8 cellular contexts compared by ENCODE assay signal in the genomic region with DNA sequence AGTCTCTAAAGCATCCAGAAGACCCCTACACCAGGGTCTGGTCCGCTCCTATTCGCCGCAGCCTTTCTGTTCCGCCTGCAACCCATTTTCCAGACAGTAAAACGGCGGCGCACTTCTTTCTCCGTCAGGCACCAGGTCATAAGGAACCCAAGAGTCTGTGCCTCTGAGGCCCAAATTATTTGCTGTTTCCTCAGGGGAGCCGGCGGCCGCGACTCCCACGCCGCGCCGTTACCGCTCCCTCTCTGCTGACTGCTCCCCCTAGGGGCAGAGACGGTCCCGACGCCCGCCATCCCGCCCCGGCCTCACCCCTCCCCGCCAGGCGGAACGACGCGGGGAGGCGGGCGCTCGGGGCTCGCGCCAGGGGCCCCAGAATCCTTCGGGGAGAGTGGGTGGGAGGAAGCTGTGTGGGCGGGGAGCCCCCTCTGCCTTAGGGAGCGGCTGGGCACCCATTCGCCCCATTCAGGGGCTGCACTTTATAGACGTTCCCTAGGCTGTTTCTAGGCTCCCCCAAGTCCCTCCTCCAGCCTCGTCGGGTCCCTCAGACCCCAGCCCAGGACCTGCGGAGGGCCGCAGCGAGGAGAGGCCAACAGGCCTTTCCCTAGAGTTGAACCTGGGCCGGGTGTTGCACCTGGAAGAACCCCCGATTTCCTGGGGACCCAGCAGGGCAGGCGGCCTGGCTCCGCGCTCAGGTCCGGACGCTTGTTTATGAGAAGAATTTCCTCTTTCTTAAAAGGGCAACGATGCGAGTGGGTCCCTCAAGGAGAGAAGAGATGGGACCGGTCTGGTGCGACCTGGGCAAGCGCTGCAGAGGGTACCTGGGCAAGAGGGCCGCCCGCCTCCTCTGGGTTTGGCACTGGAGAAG. TPM values are rescaled to one million over a fixed set of nuclear protein-coding genes. Genes with fewer than 3 reads are reported as not detected.
A peak's percentile ranks its signal among the peaks of the same experiment; 100 is the strongest.
DNase-seq lines count a peak whose midpoint lies in the region; ATAC-seq and TF ChIP-seq lines count a peak whose summit lies in the region.

No MANE protein-coding gene starts in this region.

- H3K27me3 Mint-ChIP-seq in CD4-positive, alpha-beta T cell: no peaks in the 10 kb centered on the region
- H3K27me3 Mint-ChIP-seq in activated CD4-positive, alpha-beta memory T cell treated with anti-CD3 and anti-CD28 coated beads for 36 hours: no peaks in the 10 kb centered on the region

- peak; percentile 67 for ATAC-seq in CD4-positive, alpha-beta T cell (ENCODE audit: poor library complexity)
- ATAC-seq in GM19452 (IDR thresholded peaks at IDR 0.05; ENCODE audit: unreplicated experiment) (peak; percentile 49), HG03575 (IDR thresholded peaks at IDR 0.05; ENCODE audit: extremely low read depth, insufficient number of reproducible peaks, low FRiP score, unreplicated experiment) (peak; percentile 30)

- H3K4me3 ChIP-seq in dorsolateral prefrontal cortex: peak overlapping the region; percentile 62 to 99 (median 94)
- H3K4me3 ChIP-seq in lower leg skin (ENCODE audit: low read depth, poor library complexity, severe bottlenecking): peak overlapping the region; percentile 59

- H3K4me3 Mint-ChIP-seq in CD4-positive, alpha-beta T cell: peak overlapping the region; percentile 94
- H3K4me3 Mint-ChIP-seq in activated CD4-positive, alpha-beta memory T cell treated with anti-CD3 and anti-CD28 coated beads for 36 hours: peak overlapping the region; percentile 90

- H3K27ac ChIP-seq in CD4-positive, alpha-beta T cell (ENCODE audit: low read depth, low read length): peak overlapping the region; percentile 93
- H3K27ac ChIP-seq in dorsolateral prefrontal cortex: peak overlapping the region; percentile 91 to 100 (median 99)

- H3K9me3 ChIP-seq in CD4-positive, alpha-beta T cell (ENCODE audit: control insufficient read depth, low read length): no peaks in the 10 kb centered on the region

- no peaks in the 10 kb centered on the region for H3K9me3 Mint-ChIP-seq in CD4-positive, alpha-beta T cell
- no peaks in the 10 kb centered on the region for H3K9me3 Mint-ChIP-seq in activated CD4-positive, alpha-beta memory T cell treated with anti-CD3 and anti-CD28 coated beads for 36 hours

- H3K27me3 ChIP-seq in CD4-positive, alpha-beta T cell (ENCODE audit: control insufficient read depth, insufficient read depth, low read length): no peaks in the 10 kb centered on the region
- peaks cover 0 to 5% (median 0%) of the 10 kb centered on the region in 45 donors for H3K27me3 ChIP-seq in dorsolateral prefrontal cortex

- CTCF ChIA-PET in CD4-positive, alpha-beta T cell (lab: Charles Lee): interaction anchor here (0.6 to 3.2 kb wide), 22 partner anchors 8 to 314 kb away, joined by 3 to 22 read pairs (median 5); a partner anchor contains a TSS
- CTCF ChIA-PET in activated CD4-positive, alpha-beta memory T cell treated with anti-CD3 and anti-CD28 coated beads for 36 hours (lab: Charles Lee): interaction anchor here (0.8 to 1.5 kb wide), 13 partner anchors 9 to 124 kb away, joined by 3 to 10 read pairs (median 4); no protein-coding TSS in a partner anchor

- peaks cover 23% of the 10 kb centered on the region for H3K36me3 Mint-ChIP-seq in CD4-positive, alpha-beta T cell (ENCODE audit: low read depth)
- H3K36me3 Mint-ChIP-seq in activated CD4-positive, alpha-beta memory T cell treated with anti-CD3 and anti-CD28 coated beads for 36 hours: peaks cover 1% of the 10 kb centered on the region

- 1% methylated on average over 48 to 51 of the region's 57 CpGs for WGBS in lower leg skin, 2 donors

- intact Hi-C loops in CD4-positive, alpha-beta T cell (cut with DNase I, micrococcal nuclease): loop anchor here (1.0 to 10.0 kb wide), 12 partner anchors 10 to 781 kb away; a partner anchor contains a TSS
- intact Hi-C loops in activated CD4-positive, alpha-beta memory T cell treated with anti-CD3 and anti-CD28 coated beads for 36 hours (cut with micrococcal nuclease): loop anchor here (1.0 to 5.0 kb wide), 13 partner anchors 10 to 851 kb away; a partner anchor contains a TSS
- intact Hi-C loops in dorsolateral prefrontal cortex (cut with DNase I): loop anchor here (1.0 to 5.0 kb wide), 6 partner anchors 10 to 179 kb away; a partner anchor contains a TSS
- intact Hi-C loops in lower leg skin (cut with DNase I; ENCODE audit: low total_unique reads): loop anchor here (10.0 kb wide), 1 partner anchor 121 kb away; a partner anchor contains a TSS

- DNase-seq in CD4-positive, alpha-beta T cell: peak; percentile 88 to 95 (median 92)
- DNase-seq in NCI-H774 (lab: John Stamatoyannopoulos, UW) (peak; percentile 96), dorsolateral prefrontal cortex (peak; percentile 84 to 96 (median 92)), lower leg skin (ENCODE audit: low spot score in 2 of 2) (peak; percentile 88 to 98)
- DNase-seq in activated CD4-positive, alpha-beta memory T cell treated with anti-CD3 and anti-CD28 coated beads for 36 hours: peak; percentile 96
- peak; percentile 90 for DNase-seq in stimulated activated CD4-positive, alpha-beta T cell treated with anti-CD3 and anti-CD28 coated beads, Interleukin-4, amount 100 ng/mL, for 48 hours (ENCODE audit: low read depth in 2 of 2)

- peak overlapping the region; percentile 99 for H3K27ac Mint-ChIP-seq in CD4-positive, alpha-beta T cell
- H3K27ac Mint-ChIP-seq in activated CD4-positive, alpha-beta memory T cell treated with anti-CD3 and anti-CD28 coated beads for 36 hours: peak overlapping the region; percentile 88

- POLR2A ChIA-PET in CD4-positive, alpha-beta T cell (lab: Charles Lee): interaction anchor here (0.6 to 4.9 kb wide), 22 partner anchors 9 to 992 kb away, joined by 3 to 74 read pairs (median 6); a partner anchor contains a TSS
- POLR2A ChIA-PET in activated CD4-positive, alpha-beta memory T cell treated with anti-CD3 and anti-CD28 coated beads for 36 hours (lab: Charles Lee): interaction anchor here (1.5 kb wide), 1 partner anchor 10 kb away, joined by 5 read pairs; no protein-coding TSS in a partner anchor

- no peak for TF ChIP-seq POLR2A in lower leg skin (IDR thresholded peaks at IDR 0.05)

- H3K4me1 Mint-ChIP-seq in CD4-positive, alpha-beta T cell (ENCODE audit: low read depth): peaks cover 41% of the 10 kb centered on the region
- peaks cover 34% of the 10 kb centered on the region for H3K4me1 Mint-ChIP-seq in activated CD4-positive, alpha-beta memory T cell treated with anti-CD3 and anti-CD28 coated beads for 36 hours (ENCODE audit: low read depth)

- TF ChIP-seq CTCF in CD4-positive, alpha-beta T cell (IDR thresholded peaks at IDR 0.05): peak; percentile 75
- peak; percentile 66 to 98 (median 91) for TF ChIP-seq CTCF in dorsolateral prefrontal cortex (IDR thresholded peaks at IDR 0.05 in 54 of 56, conservative IDR thresholded peaks at IDR 0.05 in 2 of 56; ENCODE audit: low read depth in 1 of 56, partially characterized antibody in 56 of 56)
- peak in 1 of 3 donors; percentile 85 for TF ChIP-seq CTCF in lower leg skin (IDR thresholded peaks at IDR 0.05)

RNA-seq across cellular contexts. Expression of a gene that starts 3.6 kb away (rescaled TPM):
- 10 to 100 TPM; 70.5 to 76.8 TPM for total RNA-seq in CD4-positive, alpha-beta T cell
- total RNA-seq in activated CD4-positive, alpha-beta memory T cell treated with anti-CD3 and anti-CD28 coated beads for 36 hours: 10 to 100 TPM; 64.4 to 69.7 TPM
- total RNA-seq in dorsolateral prefrontal cortex (10 to 100 TPM; 25.1 to 85.9 (median 45.2) TPM), lower leg skin (100 to 1,000 TPM in 2 of 4 donors, 10 to 100 TPM in 2; 64.8 to 108 (median 99.9) TPM)

RNA-seq across cellular contexts. Expression of a gene that starts 14.0 kb away (rescaled TPM):
- total RNA-seq in CD4-positive, alpha-beta T cell: 1 to 10 TPM; 4.9 to 6.3 TPM
- under 1 TPM; 0.10 to 0.26 TPM for total RNA-seq in activated CD4-positive, alpha-beta memory T cell treated with anti-CD3 and anti-CD28 coated beads for 36 hours
- total RNA-seq in dorsolateral prefrontal cortex (10 to 100 TPM in 90 of 120 experiments, 1 to 10 TPM in 30; 2.6 to 76.0 (median 19.2) TPM), lower leg skin (1 to 10 TPM; 2.2 to 4.6 (median 3.5) TPM)

RNA-seq across cellular contexts. Expression of a gene that starts 22.9 kb away (rescaled TPM):
- total RNA-seq in CD4-positive, alpha-beta T cell: under 1 TPM; 0.20 to 0.33 TPM
- total RNA-seq in activated CD4-positive, alpha-beta memory T cell treated with anti-CD3 and anti-CD28 coated beads for 36 hours: not detected
- total RNA-seq in dorsolateral prefrontal cortex (under 1 TPM in 5 of 120 experiments, not detected in 115; 0.08 to 0.44 (median 0.26) TPM), lower leg skin (under 1 TPM in 2 of 4 donors, not detected in 2; 0.84 to 0.98 TPM)

RNA-seq across cellular contexts. Expression of a gene that starts 39.4 kb away (rescaled TPM):
- not detected for total RNA-seq in CD4-positive, alpha-beta T cell
- not detected for total RNA-seq in activated CD4-positive, alpha-beta memory T cell treated with anti-CD3 and anti-CD28 coated beads for 36 hours
- total RNA-seq in dorsolateral prefrontal cortex (1 to 10 TPM in 73 of 120 experiments, under 1 TPM in 42, not detected in 5; 0.20 to 4.6 (median 1.3) TPM), lower leg skin (not detected)

Comparison
In these comparisons a context has a peak if more than half of its experiments do, and no peak if none do; other contexts are left out.
1. Peak in every context shown above with its lines: DNase-seq, ATAC-seq, H3K4me3 ChIP-seq and H3K27ac ChIP-seq.